17 cellular contexts compared by ENCODE assay signal in genomic region chr10:58137813-58138212, GRCh38.
DNase-seq lines count a peak whose midpoint lies in the region; ATAC-seq, FAIRE-seq and TF ChIP-seq lines count a peak whose summit lies in the region.
"Had no signal": no experiment of that assay in that cellular context is flagged by ENCODE, and none has a peak within 500 bp of the region (broad histone marks: within the 10 kb centered on the region; RNA-seq: fewer than 3 reads in every experiment).

No MANE protein-coding gene starts in this region.

- H3K4me1 ChIP-seq in mucosa of descending colon (ENCODE audit: low read depth): no peaks in the 10 kb centered on the region
- H3K4me1 ChIP-seq: heart right ventricle, parathyroid adenoma had no signal

- FAIRE-seq in GM12891 (lab: Jason Lieb, UNC): no peak
- FAIRE-seq: astrocyte had no signal

- H3K9me3 ChIP-seq in mucosa of descending colon: no peaks in the 10 kb centered on the region
- H3K9me3 ChIP-seq: heart right ventricle had no signal

- H3K4me3 ChIP-seq in mucosa of descending colon: no peak overlapping the region
- H3K4me3 ChIP-seq: heart right ventricle had no signal

- intact Hi-C loops in mucosa of descending colon (cut with DNase I, micrococcal nuclease): no loop called here

- DNase-seq in DMS79 treated with DMSO at 0.1 percent for 48 hours (lab: John Stamatoyannopoulos, UW) (peak; percentile 87), NCI-H128 (lab: John Stamatoyannopoulos, UW; ENCODE audit: unreplicated experiment) (peak; percentile 54), NCI-H748 treated with DMSO at 0.1 percent for 48 hours (lab: John Stamatoyannopoulos, UW) (peak; percentile 91), mucosa of descending colon (peak in 1 of 3 donors; percentile 9), GM12891 (ENCODE audit: insufficient read length, low spot score) (no peak), cerebellar nuclear complex (lab: John Stamatoyannopoulos, UW) (no peak)
- no peak for DNase-seq in activated CD8-positive, alpha-beta memory T cell treated with anti-CD3 and anti-CD28 coated beads for 24 hours
- DNase-seq: activated gamma-delta T cell, dermis blood vessel endothelial cell, heart right ventricle, KG1, T-cell, WERI-Rb-1 had no signal

- no peak for TF ChIP-seq POLR2A in GM12891 (IDR thresholded peaks at IDR 0.05; ENCODE audit: low read depth, low read length)

- no peaks in the 10 kb centered on the region for H3K36me3 ChIP-seq in mucosa of descending colon (ENCODE audit: low read depth)
- H3K36me3 ChIP-seq: heart right ventricle, WERI-Rb-1 had no signal

- no peak for TF ChIP-seq CTCF in mucosa of descending colon (IDR thresholded peaks at IDR 0.05)

- ATAC-seq in mucosa of descending colon (peak; percentile 62), GM21786 (IDR thresholded peaks at IDR 0.05; ENCODE audit: unreplicated experiment) (no peak)
- ATAC-seq: esophagus mucosa, heart right ventricle, T-cell had no signal

TF ChIP-seq in GM12891, 5 proteins besides CTCF, POLR2A, EP300 and RAD21:
- no peak for TF ChIP-seq POLR2AphosphoS5 (IDR thresholded peaks at IDR 0.05; ENCODE audit: low read depth, low read length)
- no peak for TF ChIP-seq PAX5 (IDR thresholded peaks at IDR 0.05; ENCODE audit: insufficient read depth, low read length, severe bottlenecking)
- TF ChIP-seq SPI1 (IDR thresholded peaks at IDR 0.05; ENCODE audit: low read depth, low read length): no peak
- no peak for TF ChIP-seq POU2F2 (IDR thresholded peaks at IDR 0.05; ENCODE audit: low read depth, low read length)
- TF ChIP-seq TAF1 (IDR thresholded peaks at IDR 0.05; ENCODE audit: low read depth, low read length): no peak

Comparison
In these comparisons a context has a peak if more than half of its experiments do, and no peak if none do; other contexts are left out.
1. DNase-seq: peak in DMS79 treated with DMSO at 0.1 percent for 48 hours (single experiment), NCI-H128 (single experiment) and NCI-H748 treated with DMSO at 0.1 percent for 48 hours (single experiment); none in GM12891 (single experiment), cerebellar nuclear complex (0 of 2) and activated CD8-positive, alpha-beta memory T cell treated with anti-CD3 and anti-CD28 coated beads for 24 hours (single experiment).